In the genomic region with DNA sequence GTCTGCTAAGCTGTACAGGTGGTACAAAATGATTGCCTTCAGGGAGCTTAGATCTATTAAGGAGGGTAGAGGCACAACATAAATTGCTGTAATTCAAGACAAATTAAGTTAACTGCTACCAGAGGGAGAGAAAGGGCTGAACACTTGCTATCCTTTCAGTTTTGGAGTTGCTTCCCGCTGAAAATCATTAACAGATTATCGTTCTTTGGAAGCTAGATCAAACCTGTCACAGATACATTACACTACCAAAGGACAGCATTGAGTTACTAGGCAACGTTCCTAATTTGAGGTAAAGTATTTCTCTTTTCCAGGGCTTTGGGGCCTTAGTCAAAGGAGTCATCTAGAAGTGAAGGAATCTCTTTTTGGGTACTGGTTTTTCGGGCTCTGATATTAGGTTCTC, we compare ENCODE assay signal across 11 cellular contexts.
"Had no signal": no experiment of that assay in that cellular context is flagged by ENCODE, and none has a peak within 500 bp of the region (broad histone marks: within the 10 kb centered on the region; RNA-seq: fewer than 3 reads in every experiment).

No MANE protein-coding gene starts in this region.

- DNase-seq: activated B cell treated with CpG ODN at 0.5 μM for 24 hours; activated CD4-positive, alpha-beta memory T cell treated with anti-CD3 and anti-CD28 coated beads for 36 hours; activated CD4-positive, alpha-beta T cell treated with anti-CD3 and anti-CD28 coated beads for 4 hours; activated naive CD8-positive, alpha-beta T cell treated with anti-CD3 and anti-CD28 coated beads for 36 hours; activated T-cell treated with anti-CD3 and anti-CD28 coated beads for 4 hours; amniotic stem cell; effector CD8-positive, alpha-beta T cell; midbrain had no signal

- H3K9me3 Mint-ChIP-seq: activated CD4-positive, alpha-beta memory T cell treated with anti-CD3 and anti-CD28 coated beads for 36 hours; activated naive CD8-positive, alpha-beta T cell treated with anti-CD3 and anti-CD28 coated beads for 36 hours; dendritic cell treated with granulocyte-macrophage colony-stimulating factor and Interleukin-4, amounts not matched to agents 40 ng/mL and 50 ng/mL, for 4 days; neural crest cell had no signal

- H3K27ac Mint-ChIP-seq: activated B cell treated with CpG ODN at 0.5 μM for 24 hours; activated CD4-positive, alpha-beta memory T cell treated with anti-CD3 and anti-CD28 coated beads for 36 hours; activated naive CD8-positive, alpha-beta T cell treated with anti-CD3 and anti-CD28 coated beads for 36 hours; dendritic cell treated with granulocyte-macrophage colony-stimulating factor and Interleukin-4, amounts not matched to agents 40 ng/mL and 50 ng/mL, for 4 days had no signal

- H3K4me3 ChIP-seq: lung had no signal

- H3K4me1 Mint-ChIP-seq: neural crest cell had no signal

- H3K27me3 Mint-ChIP-seq: activated B cell treated with CpG ODN at 0.5 μM for 24 hours; activated CD4-positive, alpha-beta memory T cell treated with anti-CD3 and anti-CD28 coated beads for 36 hours; activated naive CD8-positive, alpha-beta T cell treated with anti-CD3 and anti-CD28 coated beads for 36 hours; dendritic cell treated with granulocyte-macrophage colony-stimulating factor and Interleukin-4, amounts not matched to agents 40 ng/mL and 50 ng/mL, for 4 days had no signal

- H3K4me3 Mint-ChIP-seq: activated B cell treated with CpG ODN at 0.5 μM for 24 hours; activated CD4-positive, alpha-beta memory T cell treated with anti-CD3 and anti-CD28 coated beads for 36 hours; activated naive CD8-positive, alpha-beta T cell treated with anti-CD3 and anti-CD28 coated beads for 36 hours; dendritic cell treated with granulocyte-macrophage colony-stimulating factor and Interleukin-4, amounts not matched to agents 40 ng/mL and 50 ng/mL, for 4 days; neural crest cell had no signal
